ENCODE assay signal across 2 cellular contexts in the genomic region with DNA sequence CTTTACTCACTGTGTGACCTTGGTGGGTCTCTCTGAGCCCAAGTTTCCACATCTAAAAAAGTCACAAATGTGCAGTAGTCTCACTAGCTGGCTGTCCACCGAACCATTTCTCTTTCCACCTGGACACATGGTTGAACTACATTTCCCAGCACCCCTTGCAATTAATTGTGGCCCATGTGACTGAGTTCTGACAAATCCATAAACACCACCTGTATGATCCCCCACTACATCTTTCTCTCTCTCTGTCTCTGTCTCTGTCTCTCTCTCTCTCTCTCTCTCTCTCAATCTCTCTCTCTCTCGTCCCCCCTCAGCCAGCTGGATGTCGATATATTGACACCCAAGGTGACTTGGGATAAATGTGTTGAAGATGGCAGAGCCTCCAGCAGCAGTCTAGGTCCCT.
TF ChIP-seq lines count a peak whose summit lies in the region.

No MANE protein-coding gene starts in this region.

TF ChIP-seq in HCT116, 20 proteins besides CTCF, POLR2A, EP300 and RAD21:
- TF ChIP-seq, protein P1, sequence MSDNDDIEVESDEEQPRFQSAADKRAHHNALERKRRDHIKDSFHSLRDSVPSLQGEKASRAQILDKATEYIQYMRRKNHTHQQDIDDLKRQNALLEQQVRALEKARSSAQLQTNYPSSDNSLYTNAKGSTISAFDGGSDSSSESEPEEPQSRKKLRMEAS (IDR thresholded peaks at IDR 0.05): no peak
- no peak for TF ChIP-seq POLR2AphosphoS5 (IDR thresholded peaks at IDR 0.05; ENCODE audit: low read depth, low read length)

TF ChIP-seq in HepG2, 621 proteins besides CTCF, POLR2A, EP300 and RAD21:
- TF ChIP-seq PHF5A (CRISPR knock-in tag; IDR thresholded peaks at IDR 0.05; ENCODE audit: low read depth, unreplicated experiment) (no peak), HOXA7 (CRISPR knock-in tag; IDR thresholded peaks at IDR 0.05) (no peak), HBP1 (CRISPR knock-in tag; IDR thresholded peaks at IDR 0.05; ENCODE audit: low read depth) (no peak), ZBTB49 (CRISPR knock-in tag; IDR thresholded peaks at IDR 0.05; ENCODE audit: borderline replicate concordance) (no peak), ZNF562 (CRISPR knock-in tag; IDR thresholded peaks at IDR 0.05; ENCODE audit: borderline replicate concordance) (no peak), YY1 (IDR thresholded peaks at IDR 0.05; ENCODE audit: insufficient read depth, insufficient replicate concordance, low read depth, low read length) (no peak), THAP11 (CRISPR knock-in tag; IDR thresholded peaks at IDR 0.05) (peak; percentile 97), ZNF160 (CRISPR knock-in tag; IDR thresholded peaks at IDR 0.05) (no peak), POLR2AphosphoS5 (IDR thresholded peaks at IDR 0.05; ENCODE audit: low read depth, low read length) (no peak), CENPX (CRISPR knock-in tag; IDR thresholded peaks at IDR 0.05) (no peak), MNT (IDR thresholded peaks at IDR 0.05) (peak; percentile 62), XRCC5 (optimal IDR thresholded peaks at IDR 0.05; ENCODE audit: low read length) (no peak), ZKSCAN1 (IDR thresholded peaks at IDR 0.05; ENCODE audit: low read length) (no peak), SIN3B (IDR thresholded peaks at IDR 0.05; ENCODE audit: low read length) (no peak), TMF1 (CRISPR knock-in tag; IDR thresholded peaks at IDR 0.05; ENCODE audit: low read depth) (no peak), FOXK1 (CRISPR knock-in tag; IDR thresholded peaks at IDR 0.05; ENCODE audit: borderline replicate concordance, low read depth) (peak; percentile 34; the same call in 1 of the 2 replicates), FOXP1 (IDR thresholded peaks at IDR 0.05) (no peak), FOXP1 (CRISPR knock-in tag; IDR thresholded peaks at IDR 0.05) (no peak), ZNF878 (CRISPR knock-in tag; IDR thresholded peaks at IDR 0.05) (no peak), ZNF557 (CRISPR knock-in tag; IDR thresholded peaks at IDR 0.05) (no peak), ZFP36L2 (CRISPR knock-in tag; IDR thresholded peaks at IDR 0.05) (no peak), POGZ (CRISPR knock-in tag; IDR thresholded peaks at IDR 0.05) (no peak), POLR2G (IDR thresholded peaks at IDR 0.05; ENCODE audit: low read depth, low read length) (no peak), ZFP1 (CRISPR knock-in tag; IDR thresholded peaks at IDR 0.05) (no peak), SIN3A (IDR thresholded peaks at IDR 0.05; ENCODE audit: borderline replicate concordance, low read depth, low read length) (no peak), ZNF703 (CRISPR knock-in tag; IDR thresholded peaks at IDR 0.05; ENCODE audit: borderline replicate concordance) (no peak), PITX1 (CRISPR knock-in tag; IDR thresholded peaks at IDR 0.05) (no peak), ZNF143 (CRISPR knock-in tag; IDR thresholded peaks at IDR 0.05) (peak; percentile 89), KLF16 (CRISPR knock-in tag; IDR thresholded peaks at IDR 0.05) (no peak), PBX3 (CRISPR knock-in tag; IDR thresholded peaks at IDR 0.05; ENCODE audit: borderline replicate concordance) (no peak), ZNF234 (CRISPR knock-in tag; conservative IDR thresholded peaks at IDR 0.05) (no peak), ZBTB38 (CRISPR knock-in tag; IDR thresholded peaks at IDR 0.05) (no peak), NFYB (CRISPR knock-in tag; IDR thresholded peaks at IDR 0.05) (peak; percentile 56), MLXIP (CRISPR knock-in tag; IDR thresholded peaks at IDR 0.05; ENCODE audit: borderline replicate concordance) (no peak), NFYC (CRISPR knock-in tag; IDR thresholded peaks at IDR 0.05) (peak; percentile 67), GZF1 (CRISPR knock-in tag; IDR thresholded peaks at IDR 0.05) (no peak), HCFC1 (IDR thresholded peaks at IDR 0.05; ENCODE audit: low read depth, low read length) (peak; percentile 71; the same call in 1 of the 2 replicates), SUZ12 (IDR thresholded peaks at IDR 0.05; ENCODE audit: low read depth, low read length) (peak; percentile 31; the same call in 1 of the 2 replicates), MAFF (IDR thresholded peaks at IDR 0.05; ENCODE audit: low read depth, low read length) (no peak), ZNF564 (CRISPR knock-in tag; IDR thresholded peaks at IDR 0.05) (no peak), ZNF30 (CRISPR knock-in tag; IDR thresholded peaks at IDR 0.05) (no peak), MIXL1 (CRISPR knock-in tag; IDR thresholded peaks at IDR 0.05) (peak; percentile 96), FOSL1 (CRISPR knock-in tag; IDR thresholded peaks at IDR 0.05; ENCODE audit: borderline replicate concordance) (no peak), PRDM10 (CRISPR knock-in tag; IDR thresholded peaks at IDR 0.05; ENCODE audit: low read depth) (no peak)
- TF ChIP-seq, protein P2, sequence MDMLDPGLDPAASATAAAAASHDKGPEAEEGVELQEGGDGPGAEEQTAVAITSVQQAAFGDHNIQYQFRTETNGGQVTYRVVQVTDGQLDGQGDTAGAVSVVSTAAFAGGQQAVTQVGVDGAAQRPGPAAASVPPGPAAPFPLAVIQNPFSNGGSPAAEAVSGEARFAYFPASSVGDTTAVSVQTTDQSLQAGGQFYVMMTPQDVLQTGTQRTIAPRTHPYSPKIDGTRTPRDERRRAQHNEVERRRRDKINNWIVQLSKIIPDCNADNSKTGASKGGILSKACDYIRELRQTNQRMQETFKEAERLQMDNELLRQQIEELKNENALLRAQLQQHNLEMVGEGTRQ (IDR thresholded peaks at IDR 0.05; ENCODE audit: low read depth, low read length): peak; percentile 84
- TF ChIP-seq, protein P2 (CRISPR knock-in tag; IDR thresholded peaks at IDR 0.05; ENCODE audit: borderline replicate concordance): peak; percentile 91; the same call in 1 of the 2 replicates
